23 cellular contexts compared by ENCODE assay signal in the genomic region with DNA sequence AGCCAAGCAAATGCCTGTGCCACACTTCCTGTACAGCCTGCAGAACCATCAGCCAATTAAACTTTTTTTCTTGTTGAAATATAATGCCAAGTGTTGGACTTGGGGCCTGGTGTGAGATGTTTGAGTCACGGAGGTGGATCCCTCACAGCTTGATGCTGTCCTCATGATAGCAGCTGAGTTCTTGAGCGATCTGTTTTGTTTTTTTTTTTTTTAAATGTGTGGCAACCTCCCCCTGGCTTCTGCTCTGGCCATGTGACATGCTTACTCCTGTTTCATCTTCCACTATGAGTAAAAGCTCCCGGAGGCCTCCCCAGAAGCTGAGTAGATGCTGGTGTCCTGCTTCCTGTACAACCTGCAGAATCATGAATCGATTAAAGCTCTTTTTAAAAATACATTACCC.
"Had no signal": no experiment of that assay in that cellular context is flagged by ENCODE, and none has a peak within 500 bp of the region (broad histone marks: within the 10 kb centered on the region; RNA-seq: fewer than 3 reads in every experiment).

No MANE protein-coding gene starts in this region.

- H3K4me1 ChIP-seq: left lung, lower lobe of right lung, spleen, tibial nerve, uterus had no signal

- H3K27me3 ChIP-seq: left lung, ovary, spleen, tibial nerve, uterus had no signal

- DNase-seq: hypothalamus; immature natural killer cell; kidney; left colon; left lung; lower lobe of right lung; mammary epithelial cell; mesenchymal stem cell; naive thymus-derived CD4-positive, alpha-beta T cell; ovary; retina; right cardiac atrium; small intestine; spleen; stimulated activated CD4-positive, alpha-beta T cell treated with anti-CD3 and anti-CD28 coated beads, Interleukin-4, amount 100 ng/mL, for 24 hours; stimulated activated naive CD4-positive, alpha-beta T cell; substantia nigra; uterus had no signal

- H3K9me3 ChIP-seq: left lung, lower lobe of right lung, ovary, spleen, tibial nerve, uterus had no signal

- H3K4me3 ChIP-seq: left lung, lower lobe of right lung, ovary, spleen, tibial nerve, uterus had no signal

- FAIRE-seq: islet of Langerhans, kidney, small intestine had no signal

- ATAC-seq: left colon; left lung; lower lobe of right lung; naive thymus-derived CD4-positive, alpha-beta T cell; natural killer cell treated with Interleukin-12 subunit alpha and Interleukin-12 subunit beta and Interleukin-15 and Interleukin-18, amount 100 ng/mL, for 72 hours; right cardiac atrium; sciatic nerve; stimulated activated effector memory CD8-positive, alpha-beta T cell treated with anti-CD3 and anti-CD28 coated beads, Interleukin-12 subunit alpha, Interleukin-12 subunit beta, amount 100 ng/mL, for 72 hours had no signal

- H3K27ac ChIP-seq: left lung, lower lobe of right lung, ovary, spleen, tibial nerve, uterus had no signal

- H3K36me3 ChIP-seq: left lung, lower lobe of right lung, ovary, spleen, tibial nerve, uterus had no signal
